6 cellular contexts compared by ENCODE assay signal in the genomic region with DNA sequence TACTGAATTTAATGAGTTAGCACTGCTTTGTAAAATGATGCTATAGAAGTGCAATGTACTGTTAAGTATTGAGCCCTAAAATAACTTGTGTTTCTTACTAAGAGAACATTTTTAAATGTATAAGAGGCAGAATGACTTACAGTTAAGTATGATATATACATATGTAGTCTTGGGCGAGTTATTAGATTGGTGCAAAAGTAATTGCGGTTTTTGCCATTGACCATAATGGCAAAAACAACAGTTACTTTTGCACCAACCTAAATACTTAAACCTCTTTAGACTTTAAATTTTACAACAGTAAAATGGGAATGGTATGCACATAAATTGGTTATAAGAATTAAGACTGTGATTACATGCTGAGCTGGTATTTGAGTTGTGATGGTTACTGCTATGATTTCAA.
"Had no signal": no experiment of that assay in that cellular context is flagged by ENCODE, and none has a peak within 500 bp of the region (broad histone marks: within the 10 kb centered on the region; RNA-seq: fewer than 3 reads in every experiment).

No MANE protein-coding gene starts in this region.

- H3K4me2 ChIP-seq: KMS-11 had no signal

- FAIRE-seq: K562 had no signal

- H3K27ac ChIP-seq: HL-60, KMS-11 had no signal

- DNase-seq: IMR-90, KBM-7, KG1 had no signal

- ATAC-seq: K562 had no signal

- H3K4me3 ChIP-seq: K562 had no signal

- H3K9ac ChIP-seq: KMS-11 had no signal
